Comparison of ENCODE assay signal across 31 cellular contexts in genomic region chr5:161411156-161411555, GRCh38.
"Had no signal": no experiment of that assay in that cellular context is flagged by ENCODE, and none has a peak within 500 bp of the region (broad histone marks: within the 10 kb centered on the region; RNA-seq: fewer than 3 reads in every experiment).

No MANE protein-coding gene starts in this region.

- ATAC-seq: activated T-cell treated with anti-CD3 and anti-CD28 coated beads, Interleukin-2, amount 50 U/mL, for 4 hours; activated T-helper 17 cell treated with anti-CD3 and anti-CD28 coated beads, Interleukin-2, amount 50 U/mL, for 72 hours; Right ventricle myocardium inferior; T-cell had no signal

- H3K4me3 ChIP-seq: MG63, SK-N-MC had no signal

- FAIRE-seq: bronchial epithelial cell, TTC549 had no signal

- DNase-seq: activated CD4-positive, alpha-beta memory T cell treated with anti-CD3 and anti-CD28 coated beads for 36 hours; activated CD4-positive, alpha-beta T cell treated with anti-CD3 and anti-CD28 coated beads, Interleukin-2, amount 10 ng/mL, durations not matched to agents 7 days and 5 days; activated CD4-positive, CD25-positive, alpha-beta regulatory T cell; activated CD8-positive, alpha-beta memory T cell treated with anti-CD3 and anti-CD28 coated beads for 24 hours; activated gamma-delta T cell; activated naive CD4-positive, alpha-beta T cell treated with anti-CD3 and anti-CD28 coated beads, Interleukin-2, amount 10 ng/mL, durations not matched to agents 7 days and 5 days; activated naive CD8-positive, alpha-beta T cell treated with anti-CD3 and anti-CD28 coated beads for 36 hours; activated T-cell treated with anti-CD3 and anti-CD28 coated beads, Interleukin-2, amount 50 U/mL, for 4 hours; aorta; central memory CD4-positive, alpha-beta T cell; IMR-90; KBM-7; MG63; NCI-H1105; NCI-H1436; NCI-H187; NCI-H2081 treated with DMSO at 0.1 percent for 48 hours; NCI-H2171; NCI-H2227 treated with DMSO at 0.1 percent for 48 hours; NCI-H526; NCI-H774; RPMI8226; T-cell; T-helper 2 cell; T1000 had no signal

- H3K27ac ChIP-seq: SK-N-MC, VCaP had no signal
